In the genomic region with DNA sequence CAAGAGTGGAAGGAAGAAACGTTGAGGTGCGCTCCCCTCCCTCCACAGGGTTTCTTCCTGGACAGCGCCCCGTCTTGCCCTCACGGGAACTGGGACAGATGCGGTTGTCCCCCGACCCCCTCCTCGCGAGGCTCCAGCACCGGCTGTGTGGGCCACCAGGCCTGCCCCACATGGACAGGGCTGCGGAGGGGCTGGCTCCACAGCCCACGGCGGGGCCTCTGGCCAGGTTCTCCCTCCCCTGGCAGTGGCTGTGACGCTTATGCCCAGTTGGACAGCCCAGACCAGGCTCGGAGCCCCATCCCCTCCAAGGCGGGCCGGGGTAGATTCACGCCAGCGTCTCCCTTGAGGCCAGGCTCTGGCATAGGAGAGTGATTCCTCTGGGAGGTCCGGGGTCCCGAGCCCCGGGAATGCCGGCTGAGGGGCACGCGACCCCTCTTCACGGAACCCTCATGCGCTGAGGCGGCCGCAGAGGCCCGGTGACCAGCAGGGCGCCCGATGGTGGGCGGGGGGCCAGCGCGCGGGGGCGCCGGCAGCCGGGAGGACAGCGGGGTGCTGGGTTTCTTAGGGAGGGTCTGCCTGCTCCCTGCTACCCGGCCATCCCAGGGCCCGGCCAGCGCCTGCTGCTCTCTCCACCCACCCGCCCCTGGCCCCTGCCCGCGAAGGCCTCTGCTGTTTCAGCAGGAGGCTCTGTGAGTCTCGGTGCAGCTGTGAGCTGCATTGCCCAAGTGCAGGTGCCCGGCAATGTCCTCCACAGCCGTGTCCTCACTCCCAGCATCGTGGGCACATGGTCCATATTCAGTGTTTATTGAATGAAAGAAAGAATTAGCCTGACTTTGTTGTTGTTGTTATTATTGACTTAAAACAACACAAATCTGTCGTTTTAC, we compare ENCODE assay signal across 20 cellular contexts. TPM values are rescaled to one million over a fixed set of nuclear protein-coding genes. Genes with fewer than 3 reads are reported as not detected.
A peak's percentile ranks its signal among the peaks of the same experiment; 100 is the strongest.
DNase-seq lines count a peak whose midpoint lies in the region; ATAC-seq and TF ChIP-seq lines count a peak whose summit lies in the region.
"Had no signal": no experiment of that assay in that cellular context is flagged by ENCODE, and none has a peak within 500 bp of the region (broad histone marks: within the 10 kb centered on the region; RNA-seq: fewer than 3 reads in every experiment).

No MANE protein-coding gene starts in this region.

- no peak overlapping the region for H3K27ac ChIP-seq in IMR-90 (ENCODE audit: insufficient read depth, low read length)
- no peak overlapping the region for H3K27ac ChIP-seq in suprapubic skin
- H3K27ac ChIP-seq: Peyer's patch had no signal

- no peaks in the 10 kb centered on the region for H3K79me1 ChIP-seq in IMR-90 (ENCODE audit: low read depth in 1 of 2, low read length in 2 of 2)

- H2BK5ac ChIP-seq in IMR-90 (ENCODE audit: low read depth, low read length, poor library complexity, severe bottlenecking): no peak overlapping the region

- no TSS peak for BruUV-seq in IMR-90 (replicated peaks; lab: Mats Ljungman, UMichigan)

- CTCF ChIA-PET in IMR-90 (lab: Yijun Ruan, JAX): no interaction called here

- peak; percentile 53 for DNase-seq in activated effector memory CD4-positive, alpha-beta T cell treated with anti-CD3 and anti-CD28 coated beads, Interleukin-2, amount 50 U/mL, for 16 hours
- no peak for DNase-seq in activated effector memory CD4-positive, alpha-beta T cell treated with Interleukin-2 at 50 U/mL for 16 hours
- DNase-seq in IMR-90: no peak
- peak; percentile 42 for DNase-seq in islet precursor cell
- DNase-seq in suprapubic skin (ENCODE audit: low spot score in 2 of 2): peak; percentile 56 to 72
- DNase-seq in COR-L47 (lab: John Stamatoyannopoulos, UW): no peak
- DNase-seq in HuH-7 (ENCODE audit: low spot score): no peak
- DNase-seq: 8988T, C1 segment of cervical spinal cord, Calu3, GF-D8, MG63, NCI-H1417 treated with DMSO at 0.1 percent for 48 hours, NCI-H187, NCI-H446, NCI-H526, Peyer's patch had no signal

- dilution Hi-C loops in IMR-90 (cut with HindIII; ENCODE audit: low sequenced_read_pairs, unreplicated experiment): no loop called here

- no peak overlapping the region for H3K4me3 ChIP-seq in IMR-90 (ENCODE audit: insufficient read depth, low read depth, low read length)
- no peak overlapping the region for H3K4me3 ChIP-seq in suprapubic skin
- H3K4me3 ChIP-seq: MG63, Peyer's patch had no signal

- no peak overlapping the region for H2AK5ac ChIP-seq in IMR-90 (ENCODE audit: low read depth, low read length)

- no peak overlapping the region for H3K14ac ChIP-seq in IMR-90 (replicated peaks; ENCODE audit: low read depth, low read length)

- no peak overlapping the region for H3K23ac ChIP-seq in IMR-90 (ENCODE audit: low read depth, low read length)

- H3K56ac ChIP-seq in IMR-90 (ENCODE audit: extremely low read depth, insufficient read depth, low read length): no peak overlapping the region

- H3K27me3 ChIP-seq in IMR-90 (ENCODE audit: control insufficient read depth, insufficient read depth, low read length) (no peaks in the 10 kb centered on the region), suprapubic skin (no peaks in the 10 kb centered on the region)
- H3K27me3 ChIP-seq: MG63, Peyer's patch had no signal

- intact Hi-C loops in IMR-90 (cut with micrococcal nuclease): no loop called here

- H3K9me3 ChIP-seq in IMR-90 (ENCODE audit: control insufficient read depth, insufficient read depth, low read length) (no peaks in the 10 kb centered on the region), suprapubic skin (no peaks in the 10 kb centered on the region)
- H3K9me3 ChIP-seq: MG63, Peyer's patch had no signal

- no peak overlapping the region for H2BK120ac ChIP-seq in IMR-90 (ENCODE audit: low read depth, low read length)

- H2BK20ac ChIP-seq in IMR-90 (ENCODE audit: low read depth, low read length): no peak overlapping the region

- H2AFZ ChIP-seq in IMR-90 (replicated peaks; ENCODE audit: low read length, poor library complexity): no peak overlapping the region

- no peak overlapping the region for H3K9ac ChIP-seq in IMR-90 (ENCODE audit: low read depth, low read length)

- ATAC-seq in IMR-90 (ENCODE audit: low read depth) (no peak), GM21619 (IDR thresholded peaks at IDR 0.05; ENCODE audit: unreplicated experiment) (no peak)
- ATAC-seq: CD8-positive, alpha-beta T cell had no signal

- 95% methylated on average over 9 of the region's 51 CpGs; no CpG with 5 or more reads in 1 of the 2 experiments for WGBS in IMR-90 (ENCODE audit: extremely low coverage in 2 of 2, insufficient read length in 1 of 2), 2 experiments
- 90% methylated on average over 27 of the region's 51 CpGs for WGBS in suprapubic skin

- H2BK15ac ChIP-seq in IMR-90 (ENCODE audit: low read depth, low read length): peak overlapping the region; percentile 45; the same call in 1 of the 3 replicates

- H3K18ac ChIP-seq in IMR-90 (ENCODE audit: low read depth, low read length): no peak overlapping the region

- TF ChIP-seq CTCF in IMR-90 (conservative IDR thresholded peaks at IDR 0.05; ENCODE audit: low read depth, low read length) (no peak), suprapubic skin (IDR thresholded peaks at IDR 0.05) (no peak)

- H4K91ac ChIP-seq in IMR-90 (ENCODE audit: insufficient read depth, low read depth, low read length): no peak overlapping the region

- no peak overlapping the region for H4K5ac ChIP-seq in IMR-90 (ENCODE audit: low read depth, low read length)

- no peak overlapping the region for H3K4me2 ChIP-seq in IMR-90 (ENCODE audit: low read depth, low read length)

- POLR2A ChIA-PET in IMR-90 (lab: Charles Lee; ENCODE audit: unreplicated experiment): no interaction called here

- H3K36me3 ChIP-seq in IMR-90 (ENCODE audit: control insufficient read depth, insufficient read depth, low read length) (no peaks in the 10 kb centered on the region), suprapubic skin (no peaks in the 10 kb centered on the region)
- H3K36me3 ChIP-seq: MG63, Peyer's patch had no signal

- no peak for TF ChIP-seq RAD21 in IMR-90 (IDR thresholded peaks at IDR 0.05; ENCODE audit: low read length)

- TF ChIP-seq EP300 in suprapubic skin (IDR thresholded peaks at IDR 0.05): no peak

- H2AK9ac ChIP-seq in IMR-90 (replicated peaks; ENCODE audit: low read depth, low read length, poor library complexity): no peak overlapping the region

- H3K4me1 ChIP-seq in IMR-90 (ENCODE audit: control insufficient read depth, insufficient read depth, low read length) (peaks cover 17% of the 10 kb centered on the region), suprapubic skin (peaks cover 38% of the 10 kb centered on the region)

- no peak overlapping the region for H3K4ac ChIP-seq in IMR-90 (ENCODE audit: low read depth, low read length)

- H4K8ac ChIP-seq in IMR-90 (ENCODE audit: low read depth in 2 of 2, low read length in 2 of 2): no peak overlapping the region

- TF ChIP-seq POLR2A in IMR-90 (IDR thresholded peaks at IDR 0.05; ENCODE audit: low read depth, low read length) (no peak), suprapubic skin (IDR thresholded peaks at IDR 0.05) (no peak)

- no peaks in the 10 kb centered on the region for H4K20me1 ChIP-seq in IMR-90 (ENCODE audit: insufficient read depth, low read length)

- peaks cover 3% of the 10 kb centered on the region; the same call in 1 of the 2 replicates for H3K9me1 ChIP-seq in IMR-90 (ENCODE audit: insufficient read depth, low read length)

- in situ Hi-C loops in IMR-90 (cut with MboI; ENCODE audit: low sequenced_read_pairs): no loop called here

TF ChIP-seq in IMR-90, 13 proteins besides CTCF, POLR2A, EP300 and RAD21:
- TF ChIP-seq CEBPB (IDR thresholded peaks at IDR 0.05; ENCODE audit: low read depth, low read length): no peak
- TF ChIP-seq MAZ (IDR thresholded peaks at IDR 0.05; ENCODE audit: borderline replicate concordance, low read depth, low read length): no peak
- TF ChIP-seq USF2 (IDR thresholded peaks at IDR 0.05; ENCODE audit: low read depth, low read length): no peak
- TF ChIP-seq CHD1 (IDR thresholded peaks at IDR 0.05; ENCODE audit: low read depth, low read length): no peak
- TF ChIP-seq NFE2L2 (IDR thresholded peaks at IDR 0.05; ENCODE audit: low read depth, low read length): no peak
- TF ChIP-seq RCOR1 (IDR thresholded peaks at IDR 0.05; ENCODE audit: insufficient replicate concordance, low read length): no peak
- TF ChIP-seq, protein P1, sequence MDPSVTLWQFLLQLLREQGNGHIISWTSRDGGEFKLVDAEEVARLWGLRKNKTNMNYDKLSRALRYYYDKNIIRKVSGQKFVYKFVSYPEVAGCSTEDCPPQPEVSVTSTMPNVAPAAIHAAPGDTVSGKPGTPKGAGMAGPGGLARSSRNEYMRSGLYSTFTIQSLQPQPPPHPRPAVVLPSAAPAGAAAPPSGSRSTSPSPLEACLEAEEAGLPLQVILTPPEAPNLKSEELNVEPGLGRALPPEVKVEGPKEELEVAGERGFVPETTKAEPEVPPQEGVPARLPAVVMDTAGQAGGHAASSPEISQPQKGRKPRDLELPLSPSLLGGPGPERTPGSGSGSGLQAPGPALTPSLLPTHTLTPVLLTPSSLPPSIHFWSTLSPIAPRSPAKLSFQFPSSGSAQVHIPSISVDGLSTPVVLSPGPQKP (IDR thresholded peaks at IDR 0.05; ENCODE audit: borderline replicate concordance, low read depth, low read length): no peak
- TF ChIP-seq RFX5 (IDR thresholded peaks at IDR 0.05; ENCODE audit: low read depth, low read length): no peak
- no peak for TF ChIP-seq MXI1 (IDR thresholded peaks at IDR 0.05; ENCODE audit: borderline replicate concordance, low read depth, low read length)
- no peak for TF ChIP-seq BHLHE40 (IDR thresholded peaks at IDR 0.05; ENCODE audit: low read depth, low read length)
- TF ChIP-seq FOS (IDR thresholded peaks at IDR 0.05; ENCODE audit: low read depth, low read length): no peak
- TF ChIP-seq MAFK (IDR thresholded peaks at IDR 0.05; ENCODE audit: low read depth, low read length): no peak
- no peak for TF ChIP-seq SMC3 (IDR thresholded peaks at IDR 0.05; ENCODE audit: low read depth, low read length)
TF ChIP-seq in IMR-90: peak in this region for 0.

RNA-seq across cellular contexts. Expression of gene GAS6, which starts 20.3 kb away (rescaled TPM):
- 212 and 220 TPM in 2 replicates for total RNA-seq in IMR-90 (2012; rRNA removed)
- polyA plus RNA-seq in IMR-90 (2012; rRNA removed): 795 and 823 TPM in 2 replicates
- 1,010 and 1,498 TPM in 2 replicates for polyA plus RNA-seq in IMR-90 (2012; cell fraction: cytosol; rRNA removed)
- 1,145 and 2,216 TPM in 2 replicates for polyA plus RNA-seq in IMR-90 (2012; cell fraction: nucleus; rRNA removed; ENCODE audit: low replicate concordance)
- 100 to 1,000 TPM; 175 to 286 (median 224) TPM for total RNA-seq in suprapubic skin
- total RNA-seq: OCI-LY7 had no signal

Comparison
In these comparisons a context has a peak if more than half of its experiments do, and no peak if none do; other contexts are left out.
1. DNase-seq: peak in activated effector memory CD4-positive, alpha-beta T cell treated with anti-CD3 and anti-CD28 coated beads, Interleukin-2, amount 50 U/mL, for 16 hours (single experiment), islet precursor cell (single experiment) and suprapubic skin (2 of 2); none in activated effector memory CD4-positive, alpha-beta T cell treated with Interleukin-2 at 50 U/mL for 16 hours (single experiment), IMR-90 (single experiment), COR-L47 (single experiment) and HuH-7 (single experiment).